ENCODE assay signal across 14 cellular contexts in genomic region chr6:142275146-142276006, GRCh38. TPM values are rescaled to one million over a fixed set of nuclear protein-coding genes. Genes with fewer than 3 reads are reported as not detected.
DNase-seq lines count a peak whose midpoint lies in the region; ATAC-seq and TF ChIP-seq lines count a peak whose summit lies in the region.
"Had no signal": no experiment of that assay in that cellular context is flagged by ENCODE, and none has a peak within 500 bp of the region (broad histone marks: within the 10 kb centered on the region; RNA-seq: fewer than 3 reads in every experiment).

No MANE protein-coding gene starts in this region.

- no peaks in the 10 kb centered on the region for H3K36me3 Mint-ChIP-seq in neural crest cell (ENCODE audit: low read depth)
- no peaks in the 10 kb centered on the region for H3K36me3 Mint-ChIP-seq in stimulated activated effector memory CD8-positive, alpha-beta T cell treated with anti-CD3 and anti-CD28 coated beads, Interleukin-12 subunit alpha, Interleukin-12 subunit beta, amount 100 ng/mL, for 72 hours
- H3K36me3 Mint-ChIP-seq: activated naive CD8-positive, alpha-beta T cell had no signal

- ATAC-seq in stimulated activated effector memory CD8-positive, alpha-beta T cell treated with anti-CD3 and anti-CD28 coated beads, Interleukin-12 subunit alpha, Interleukin-12 subunit beta, amount 100 ng/mL, for 72 hours: no peak
- ATAC-seq: stimulated activated naive CD8-positive, alpha-beta T cell treated with anti-CD3 and anti-CD28 coated beads, Interleukin-15, amount 100 ng/mL, for 72 hours had no signal

- H3K4me1 Mint-ChIP-seq in neural crest cell: peaks cover 9% of the 10 kb centered on the region
- H3K4me1 Mint-ChIP-seq in stimulated activated effector memory CD8-positive, alpha-beta T cell treated with anti-CD3 and anti-CD28 coated beads, Interleukin-12 subunit alpha, Interleukin-12 subunit beta, amount 100 ng/mL, for 72 hours: no peaks in the 10 kb centered on the region
- H3K4me1 Mint-ChIP-seq: stimulated activated naive CD8-positive, alpha-beta T cell treated with anti-CD3 and anti-CD28 coated beads, Interleukin-15, amount 100 ng/mL, for 72 hours had no signal

- H3K36me3 ChIP-seq in PC-9 (ENCODE audit: low read depth) (no peaks in the 10 kb centered on the region), vagina (no peaks in the 10 kb centered on the region)
- H3K36me3 ChIP-seq: BLaER1 treated with 17β-estradiol and CSF1 and Interleukin-3, amounts not matched to agents 10 nM and 100 nM had no signal

- intact Hi-C loops in PC-9 (cut with micrococcal nuclease; ENCODE audit: unreplicated experiment) (no loop called here), vagina (cut with DNase I) (no loop called here)

- H3K79me2 ChIP-seq in PC-9 (ENCODE audit: low read depth): no peaks in the 10 kb centered on the region

- POLR2A ChIA-PET in PC-9 (lab: Charles Lee; ENCODE audit: unreplicated experiment): no interaction called here

- no peaks in the 10 kb centered on the region for H3K27me3 ChIP-seq in PC-9 (ENCODE audit: insufficient read depth, low read depth)
- no peaks in the 10 kb centered on the region for H3K27me3 ChIP-seq in vagina
- H3K27me3 ChIP-seq: BLaER1 treated with 17β-estradiol and CSF1 and Interleukin-3, amounts not matched to agents 10 nM and 100 nM had no signal

- no TSS peak for BruUV-seq in PC-9 (replicated peaks; lab: Mats Ljungman, UMichigan)

- 0 out of 2 replicates have a peak overlapping the region, but pooled peaks have one; percentile 26 for H2AFZ ChIP-seq in PC-9

- CTCF ChIA-PET in PC-9 (lab: Charles Lee): no interaction called here

- H4K20me1 ChIP-seq in PC-9 (ENCODE audit: insufficient read depth): no peaks in the 10 kb centered on the region
- H4K20me1 ChIP-seq: BLaER1 treated with 17β-estradiol and CSF1 and Interleukin-3, amounts not matched to agents 10 nM and 100 nM had no signal

- H3K27ac ChIP-seq in PC-9 (no peak overlapping the region), vagina (no peak overlapping the region)
- H3K27ac ChIP-seq: BLaER1 treated with 17β-estradiol and CSF1 and Interleukin-3, amounts not matched to agents 10 nM and 100 nM; epithelial cell of prostate had no signal

- H3K27ac Mint-ChIP-seq in neural crest cell (ENCODE audit: unreplicated experiment): peak overlapping the region; percentile 16
- H3K27ac Mint-ChIP-seq in stimulated activated effector memory CD8-positive, alpha-beta T cell treated with anti-CD3 and anti-CD28 coated beads, Interleukin-12 subunit alpha, Interleukin-12 subunit beta, amount 100 ng/mL, for 72 hours: no peak overlapping the region
- H3K27ac Mint-ChIP-seq: activated naive CD8-positive, alpha-beta T cell; stimulated activated naive CD8-positive, alpha-beta T cell treated with anti-CD3 and anti-CD28 coated beads, Interleukin-15, amount 100 ng/mL, for 72 hours had no signal

- no peaks in the 10 kb centered on the region for H3K9me3 Mint-ChIP-seq in neural crest cell
- no peaks in the 10 kb centered on the region for H3K9me3 Mint-ChIP-seq in stimulated activated effector memory CD8-positive, alpha-beta T cell treated with anti-CD3 and anti-CD28 coated beads, Interleukin-12 subunit alpha, Interleukin-12 subunit beta, amount 100 ng/mL, for 72 hours
- H3K9me3 Mint-ChIP-seq: stimulated activated naive CD8-positive, alpha-beta T cell treated with anti-CD3 and anti-CD28 coated beads, Interleukin-15, amount 100 ng/mL, for 72 hours had no signal

- no peaks in the 10 kb centered on the region for H3K27me3 Mint-ChIP-seq in neural crest cell (ENCODE audit: low read depth)

- H3K9me2 ChIP-seq in PC-9 (ENCODE audit: insufficient read depth): no peaks in the 10 kb centered on the region

- H3K4me2 ChIP-seq in PC-9: no peak overlapping the region; the same call in 1 of the 2 replicates
- H3K4me2 ChIP-seq: BLaER1 treated with 17β-estradiol and CSF1 and Interleukin-3, amounts not matched to agents 10 nM and 100 nM had no signal

- H3K4me3 Mint-ChIP-seq in neural crest cell: no peak overlapping the region
- H3K4me3 Mint-ChIP-seq in stimulated activated effector memory CD8-positive, alpha-beta T cell treated with anti-CD3 and anti-CD28 coated beads, Interleukin-12 subunit alpha, Interleukin-12 subunit beta, amount 100 ng/mL, for 72 hours: no peak overlapping the region
- H3K4me3 Mint-ChIP-seq: activated naive CD8-positive, alpha-beta T cell; stimulated activated naive CD8-positive, alpha-beta T cell treated with anti-CD3 and anti-CD28 coated beads, Interleukin-15, amount 100 ng/mL, for 72 hours had no signal

- H3K4me1 ChIP-seq in PC-9 (replicated peaks; ENCODE audit: insufficient read depth) (peaks cover 26% of the 10 kb centered on the region), vagina (no peaks in the 10 kb centered on the region)
- H3K4me1 ChIP-seq: BLaER1 treated with 17β-estradiol and CSF1 and Interleukin-3, amounts not matched to agents 10 nM and 100 nM had no signal

- TF ChIP-seq POLR2A in vagina (IDR thresholded peaks at IDR 0.05): no peak

- peaks cover 8% of the 10 kb centered on the region; the same call in 1 of the 2 replicates for H3K9me3 ChIP-seq in PC-9 (ENCODE audit: insufficient read depth, low read depth)
- no peaks in the 10 kb centered on the region for H3K9me3 ChIP-seq in vagina
- H3K9me3 ChIP-seq: BLaER1 treated with 17β-estradiol and CSF1 and Interleukin-3, amounts not matched to agents 10 nM and 100 nM had no signal

- no peak overlapping the region for H3K4me3 ChIP-seq in PC-9
- no peak overlapping the region for H3K4me3 ChIP-seq in epithelial cell of esophagus (ENCODE audit: low read length)
- H3K4me3 ChIP-seq in vagina: no peak overlapping the region
- H3K4me3 ChIP-seq: BLaER1 treated with 17β-estradiol and CSF1 and Interleukin-3, amounts not matched to agents 10 nM and 100 nM had no signal

- DNase-seq in GM03348 (ENCODE audit: low spot score) (peak; percentile 9), PC-9 (no peak), epithelial cell of esophagus (ENCODE audit: low read depth) (peak; percentile 53), neural crest cell (ENCODE audit: low read depth, low spot score) (no peak), Kasumi-1 (lab: John Stamatoyannopoulos, UW) (no peak), vagina (ENCODE audit: extremely low spot score in 2 of 2) (no peak), inferior parietal cortex (ENCODE audit: extremely low spot score) (no peak)
- no peak for DNase-seq in stimulated activated effector memory CD8-positive, alpha-beta T cell treated with anti-CD3 and anti-CD28 coated beads, Interleukin-12 subunit alpha, Interleukin-12 subunit beta, amount 100 ng/mL, for 72 hours (ENCODE audit: low spot score in 2 of 2)
- DNase-seq: activated CD4-positive, CD25-positive, alpha-beta regulatory T cell treated with anti-CD3 and anti-CD28 coated beads, Interleukin-2, amount 50 U/mL, for 72 hours; central memory CD4-positive, alpha-beta T cell; stimulated activated naive CD8-positive, alpha-beta T cell treated with anti-CD3 and anti-CD28 coated beads, Interleukin-15, amount 100 ng/mL, for 72 hours had no signal

- TF ChIP-seq CTCF in PC-9 (conservative IDR thresholded peaks at IDR 0.05) (no peak), epithelial cell of esophagus (IDR thresholded peaks at IDR 0.05; ENCODE audit: insufficient read depth, low read depth, low read length, missing control alignments) (no peak), neural crest cell (conservative IDR thresholded peaks at IDR 0.05) (no peak), vagina (IDR thresholded peaks at IDR 0.05) (no peak)

- peaks cover 7% of the 10 kb centered on the region; the same call in 1 of the 2 replicates for H3F3A ChIP-seq in PC-9 (ENCODE audit: insufficient read depth, low read depth)

RNA-seq across cellular contexts. Expression of gene ADGRG6, which starts 26.4 kb away (rescaled TPM):
- 24.0 and 30.3 TPM in 2 replicates for total RNA-seq in PC-9 (2021)
- 78.9 and 83.2 TPM in 2 replicates for total RNA-seq in neural crest cell
- 22.6 TPM for total RNA-seq in vagina

Comparison
In these comparisons a context has a peak if more than half of its experiments do, and no peak if none do; other contexts are left out.
1. DNase-seq: peak in GM03348 (single experiment) and epithelial cell of esophagus (single experiment); none in PC-9 (0 of 2), neural crest cell (single experiment), Kasumi-1 (0 of 2), stimulated activated effector memory CD8-positive, alpha-beta T cell treated with anti-CD3 and anti-CD28 coated beads, Interleukin-12 subunit alpha, Interleukin-12 subunit beta, amount 100 ng/mL, for 72 hours (0 of 2), vagina (0 of 2) and inferior parietal cortex (single experiment).